11 cellular contexts compared by ENCODE assay signal in genomic region chr17:49904904-49905303, GRCh38. TPM values are rescaled to one million over a fixed set of nuclear protein-coding genes. Genes with fewer than 3 reads are reported as not detected.
"Had no signal": no experiment of that assay in that cellular context is flagged by ENCODE, and none has a peak within 500 bp of the region (broad histone marks: within the 10 kb centered on the region; RNA-seq: fewer than 3 reads in every experiment).

No MANE protein-coding gene starts in this region.

- H3K9me3 ChIP-seq: HAP-1 had no signal

- H3K27ac Mint-ChIP-seq: HFFc6 had no signal

- H3K9me3 Mint-ChIP-seq: HFFc6 had no signal

- H3K9ac ChIP-seq: GM23248 had no signal

- H3K36me3 ChIP-seq: HAP-1 had no signal

- H2AFZ ChIP-seq: GM23248 had no signal

- ATAC-seq: HCT116 had no signal

- H3K4me3 ChIP-seq: GM23248, HAP-1 had no signal

- DNase-seq: GM23248, GOT3, H7, HFFc6, IMR-90, KBM-7 had no signal

- H3K4me1 ChIP-seq: HAP-1 had no signal

- H3K27ac ChIP-seq: GM23248, HL-60 had no signal

- H3K4me3 Mint-ChIP-seq: HFFc6 had no signal

RNA-seq across cellular contexts. Expression of gene TAC4, which starts 57.0 kb away (rescaled TPM):
- total RNA-seq: GM23248, H4, H7, HFFc6, HT1080, IMR-90 had no signal
- polyA plus RNA-seq: GM23248, IMR-90 had no signal
